Comparison of ENCODE assay signal across 20 cellular contexts in the genomic region with DNA sequence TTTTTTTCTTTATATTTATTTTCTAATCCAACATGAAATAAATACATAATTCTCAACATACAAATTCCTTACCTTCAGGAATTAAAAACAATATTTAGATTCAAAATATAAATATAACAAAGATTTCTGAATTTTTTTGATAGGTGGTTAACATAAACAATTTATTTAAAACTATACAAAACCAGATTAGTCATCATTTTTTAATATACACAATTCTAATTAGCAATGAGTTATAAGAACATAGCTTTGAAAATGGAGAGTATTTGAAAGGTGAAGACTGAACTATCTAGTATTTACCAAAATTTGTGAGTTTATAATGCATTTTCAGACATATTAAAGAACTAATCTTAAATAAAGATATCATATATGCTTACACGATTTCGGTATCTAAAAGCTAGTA. TPM values are rescaled to one million over a fixed set of nuclear protein-coding genes. Genes with fewer than 3 reads are reported as not detected.
DNase-seq lines count a peak whose midpoint lies in the region; ATAC-seq, FAIRE-seq and TF ChIP-seq lines count a peak whose summit lies in the region.
"Had no signal": no experiment of that assay in that cellular context is flagged by ENCODE, and none has a peak within 500 bp of the region (broad histone marks: within the 10 kb centered on the region; RNA-seq: fewer than 3 reads in every experiment).

No MANE protein-coding gene starts in this region.

- H3K9me3 ChIP-seq in A549 (no peaks in the 10 kb centered on the region), kidney (ENCODE audit: control insufficient read depth in 1 of 2, low read length in 2 of 2) (no peaks in the 10 kb centered on the region)
- H3K9me3 ChIP-seq: BLaER1, HAP-1 had no signal

- TF ChIP-seq CTCF in A549 (IDR thresholded peaks at IDR 0.05) (no peak), kidney (IDR thresholded peaks at IDR 0.05; ENCODE audit: borderline replicate concordance, extremely low read depth, insufficient read depth) (no peak), lower leg skin (IDR thresholded peaks at IDR 0.05) (no peak)

- H3K4me3 ChIP-seq in A549 (no peak overlapping the region), kidney (ENCODE audit: low read length in 2 of 2) (no peak overlapping the region), lower leg skin (ENCODE audit: low read depth, poor library complexity, severe bottlenecking) (no peak overlapping the region)
- H3K4me3 ChIP-seq: BLaER1, GM23248, HAP-1 had no signal

- no peak for TF ChIP-seq EP300 in A549 (IDR thresholded peaks at IDR 0.05)

- no peak overlapping the region for H3K4me2 ChIP-seq in A549
- H3K4me2 ChIP-seq: BLaER1 had no signal

- H3K4me1 ChIP-seq in A549 (no peaks in the 10 kb centered on the region), kidney (ENCODE audit: control insufficient read depth in 1 of 2, insufficient read depth in 1 of 2, low read depth in 1 of 2, low read length in 2 of 2) (no peaks in the 10 kb centered on the region)
- H3K4me1 ChIP-seq: BLaER1, HAP-1 had no signal

- CTCF ChIA-PET in A549 (lab: Yijun Ruan, JAX): interaction anchor here (0.7 kb wide), 1 partner anchor 32 kb away, joined by 3 read pairs; no protein-coding TSS in a partner anchor

- TF ChIP-seq POLR2A in A549 (IDR thresholded peaks at IDR 0.05; ENCODE audit: low read length): no peak
- TF ChIP-seq POLR2A in lower leg skin (IDR thresholded peaks at IDR 0.05): no peak

- no peak overlapping the region for H3K27ac ChIP-seq in A549
- no peak overlapping the region for H3K27ac ChIP-seq in kidney (ENCODE audit: low read depth in 2 of 2, low read length in 2 of 2)
- H3K27ac ChIP-seq: BLaER1, GM23248 had no signal

- POLR2A ChIA-PET in A549 (lab: Yijun Ruan, JAX): no interaction called here

- 92% methylated on average over 2 of the region's 2 CpGs for WGBS in A549 (ENCODE audit: missing lambda C conversion rate)
- WGBS in lower leg skin, 2 donors: 96 to 99% methylated on average over 2 of the region's 2 CpGs

- peaks cover 46 to 75% of the 10 kb centered on the region in 2 donors for H3K36me3 ChIP-seq in kidney (ENCODE audit: control insufficient read depth in 1 of 2, insufficient read depth in 2 of 2, low read length in 2 of 2)

- no peak overlapping the region for H3K9ac ChIP-seq in kidney (ENCODE audit: low read length in 2 of 2)
- H3K9ac ChIP-seq: BLaER1, GM23248 had no signal

- FAIRE-seq in A549 (lab: Jason Lieb, UNC) (no peak), RCC 7860 (lab: Jason Lieb, UNC) (peak; percentile 65), colon (lab: Jason Lieb, UNC) (peak; percentile 97), kidney (lab: Jason Lieb, UNC) (peak; percentile 89)

- DNase-seq in A549 (ENCODE audit: low read depth in 1 of 2, low spot score in 1 of 2) (no peak), RCC 7860 (ENCODE audit: low spot score) (no peak), kidney (no peak), lower leg skin (ENCODE audit: low spot score in 2 of 2) (no peak), HT-29 (ENCODE audit: low spot score) (no peak)
- DNase-seq: CD4-positive, alpha-beta memory T cell; DMS153; DMS79; GF-D8; GM23248; KBM-7 had no signal

- TF ChIP-seq RAD21 in A549 (conservative IDR thresholded peaks at IDR 0.05 in 1 of 2, IDR thresholded peaks at IDR 0.05 in 1 of 2): no peak

- intact Hi-C loops in kidney (cut with DNase I) (no loop called here), lower leg skin (cut with DNase I; ENCODE audit: low total_unique reads) (no loop called here)

- ATAC-seq in A549 (no peak), GM21360 (IDR thresholded peaks at IDR 0.05; ENCODE audit: unreplicated experiment) (no peak), SK-N-SH treated with all-trans-retinoic acid at 6 μM for 48 hours (no peak)

TF ChIP-seq in A549, 52 proteins besides CTCF, POLR2A, EP300 and RAD21:
- TF ChIP-seq REST (IDR thresholded peaks at IDR 0.05) (no peak), MAFK (IDR thresholded peaks at IDR 0.05; ENCODE audit: partially characterized antibody) (peak; percentile 58)
TF ChIP-seq in A549: peak in this region for 1.

TF ChIP-seq in SK-N-SH treated with all-trans-retinoic acid at 6 μM for 48 hours, 23 proteins besides CTCF, POLR2A, EP300 and RAD21:
- no peak for TF ChIP-seq OSR1 (CRISPR knock-in tag; IDR thresholded peaks at IDR 0.05)
- no peak for TF ChIP-seq BACH2 (CRISPR knock-in tag; IDR thresholded peaks at IDR 0.05; ENCODE audit: borderline replicate concordance)
- no peak for TF ChIP-seq PPARA (CRISPR knock-in tag; IDR thresholded peaks at IDR 0.05; ENCODE audit: borderline replicate concordance)

RNA-seq across cellular contexts. Expression of gene TPR, which starts 37.5 kb away (rescaled TPM):
- polyA plus RNA-seq in A549 (2011; rRNA removed) (93.2 and 138 TPM in 2 replicates), A549 (2017; fragmentation: RNase III; extraction: RNeasy Plus Mini Kit Qiagen cat#74134 plus additional on column Dnase treatment) (41.5 to 49.6 TPM (median 49.0 TPM) in 3 replicates), kidney (ENCODE audit: insufficient read depth, low read depth, low replicate concordance) (27.4 TPM)
- polyA plus RNA-seq in A549 (2012; cell fraction: cytosol; rRNA removed): 35.9 and 39.9 TPM in 2 replicates
- 82.7 and 98.5 TPM in 2 replicates for polyA plus RNA-seq in A549 (2012; cell fraction: nucleus; rRNA removed)
- 146 and 152 TPM in 2 replicates for polyA minus RNA-seq in A549 (2011; rRNA and poly(A)+ RNA removed)
- total RNA-seq in kidney (89.9 TPM), lower leg skin (10 to 100 TPM; 70.9 to 94.7 (median 75.4) TPM)
- total RNA-seq in HT-29 (2014; rRNA removed; shearing (Covaris generic)): 55.4 and 56.6 TPM in 2 replicates

RNA-seq across cellular contexts. Expression of gene ODR4, which starts 38.1 kb away (rescaled TPM):
- polyA plus RNA-seq in A549 (2011; rRNA removed) (25.2 and 34.9 TPM in 2 replicates), A549 (2017; fragmentation: RNase III; extraction: RNeasy Plus Mini Kit Qiagen cat#74134 plus additional on column Dnase treatment) (17.1 to 18.1 TPM (median 18.0 TPM) in 3 replicates), kidney (ENCODE audit: insufficient read depth, low read depth, low replicate concordance) (11.3 TPM)
- 5.4 and 5.7 TPM in 2 replicates for polyA plus RNA-seq in A549 (2012; cell fraction: cytosol; rRNA removed)
- polyA plus RNA-seq in A549 (2012; cell fraction: nucleus; rRNA removed): 4.0 and 4.8 TPM in 2 replicates
- polyA minus RNA-seq in A549 (2011; rRNA and poly(A)+ RNA removed): 6.3 and 6.8 TPM in 2 replicates
- total RNA-seq in kidney (23.3 TPM), lower leg skin (10 to 100 TPM; 12.7 to 34.0 (median 17.6) TPM)
- total RNA-seq in HT-29 (2014; rRNA removed; shearing (Covaris generic)): 9.6 and 12.3 TPM in 2 replicates

RNA-seq across cellular contexts. Expression of gene PRG4, which starts 41.5 kb away (rescaled TPM):
- polyA plus RNA-seq in A549 (2011; rRNA removed): 0.72 and 1.5 TPM in 2 replicates
- polyA plus RNA-seq in A549 (2012; cell fraction: cytosol; rRNA removed): 0.03 TPM in 2 replicates
- 0.01 and 0.09 TPM in 2 replicates for polyA plus RNA-seq in A549 (2012; cell fraction: nucleus; rRNA removed)
- 0.09 to 0.26 TPM (median 0.26 TPM) in 3 replicates for polyA plus RNA-seq in A549 (2017; fragmentation: RNase III; extraction: RNeasy Plus Mini Kit Qiagen cat#74134 plus additional on column Dnase treatment)
- 0.24 and 0.29 TPM in 2 replicates for polyA minus RNA-seq in A549 (2011; rRNA and poly(A)+ RNA removed)
- total RNA-seq in kidney: 0.09 TPM
- polyA plus RNA-seq in kidney (ENCODE audit: insufficient read depth, low read depth, low replicate concordance): not detected
- total RNA-seq in lower leg skin: 10 to 100 TPM in 2 of 4 donors, 1 to 10 TPM in 1, under 1 TPM in 1; 0.56 to 13.8 (median 7.7) TPM
- 0.05 TPM in 1 of 2 replicates, not detected in the other for total RNA-seq in HT-29 (2014; rRNA removed; shearing (Covaris generic))
- total RNA-seq: A172, Daoy, GM23248, H4 had no signal
- polyA plus RNA-seq: CD14-positive monocyte had no signal
